ENCODE assay signal across 1 cellular context in the genomic region with DNA sequence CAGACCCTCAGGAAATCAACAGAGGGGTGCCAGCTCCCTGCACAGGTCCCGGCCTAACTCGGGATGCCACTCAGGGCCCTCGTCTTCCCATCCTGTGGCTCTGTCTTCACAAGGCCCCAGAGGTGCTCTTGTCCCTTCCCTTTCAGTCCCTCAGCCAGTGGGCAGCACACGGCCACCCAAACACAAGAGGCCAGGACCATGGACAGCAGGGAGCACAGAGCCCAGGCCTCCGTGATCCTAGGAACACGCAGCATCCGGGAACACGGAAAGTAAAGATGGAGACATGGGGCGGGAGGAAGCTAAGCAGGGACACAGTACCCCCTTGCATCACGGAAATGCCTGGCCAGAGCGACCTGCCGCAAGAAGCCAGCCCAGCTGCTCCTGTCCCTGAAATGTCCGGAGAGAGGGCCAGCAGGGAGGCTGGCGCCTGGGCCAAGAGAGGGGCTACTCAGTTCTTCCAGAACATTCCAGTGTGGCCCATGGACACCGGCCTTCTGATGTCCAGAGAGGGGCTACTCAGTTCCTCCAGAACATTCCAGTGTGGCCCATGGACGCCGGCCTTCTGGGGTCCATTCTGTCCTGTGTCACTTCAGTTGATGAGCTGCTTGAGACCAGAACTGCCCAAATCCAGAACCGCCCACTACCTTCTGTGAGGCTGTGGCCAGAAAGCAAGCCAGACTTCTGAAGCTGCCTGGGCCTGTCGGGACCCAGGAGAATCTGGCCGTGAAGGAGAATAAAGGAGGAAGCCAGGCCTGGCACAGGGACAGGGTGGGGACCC.
TF ChIP-seq lines count a peak whose summit lies in the region.

No MANE protein-coding gene starts in this region.

TF ChIP-seq in SK-N-SH treated with all-trans-retinoic acid at 6 μM for 48 hours, 23 proteins besides CTCF, POLR2A, EP300 and RAD21 (continued from another document):
- TF ChIP-seq, protein P1, sequence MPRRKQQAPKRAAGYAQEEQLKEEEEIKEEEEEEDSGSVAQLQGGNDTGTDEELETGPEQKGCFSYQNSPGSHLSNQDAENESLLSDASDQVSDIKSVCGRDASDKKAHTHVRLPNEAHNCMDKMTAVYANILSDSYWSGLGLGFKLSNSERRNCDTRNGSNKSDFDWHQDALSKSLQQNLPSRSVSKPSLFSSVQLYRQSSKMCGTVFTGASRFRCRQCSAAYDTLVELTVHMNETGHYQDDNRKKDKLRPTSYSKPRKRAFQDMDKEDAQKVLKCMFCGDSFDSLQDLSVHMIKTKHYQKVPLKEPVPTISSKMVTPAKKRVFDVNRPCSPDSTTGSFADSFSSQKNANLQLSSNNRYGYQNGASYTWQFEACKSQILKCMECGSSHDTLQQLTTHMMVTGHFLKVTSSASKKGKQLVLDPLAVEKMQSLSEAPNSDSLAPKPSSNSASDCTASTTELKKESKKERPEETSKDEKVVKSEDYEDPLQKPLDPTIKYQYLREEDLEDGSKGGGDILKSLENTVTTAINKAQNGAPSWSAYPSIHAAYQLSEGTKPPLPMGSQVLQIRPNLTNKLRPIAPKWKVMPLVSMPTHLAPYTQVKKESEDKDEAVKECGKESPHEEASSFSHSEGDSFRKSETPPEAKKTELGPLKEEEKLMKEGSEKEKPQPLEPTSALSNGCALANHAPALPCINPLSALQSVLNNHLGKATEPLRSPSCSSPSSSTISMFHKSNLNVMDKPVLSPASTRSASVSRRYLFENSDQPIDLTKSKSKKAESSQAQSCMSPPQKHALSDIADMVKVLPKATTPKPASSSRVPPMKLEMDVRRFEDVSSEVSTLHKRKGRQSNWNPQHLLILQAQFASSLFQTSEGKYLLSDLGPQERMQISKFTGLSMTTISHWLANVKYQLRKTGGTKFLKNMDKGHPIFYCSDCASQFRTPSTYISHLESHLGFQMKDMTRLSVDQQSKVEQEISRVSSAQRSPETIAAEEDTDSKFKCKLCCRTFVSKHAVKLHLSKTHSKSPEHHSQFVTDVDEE (CRISPR knock-in tag; IDR thresholded peaks at IDR 0.05) = no peak
- TF ChIP-seq, protein P2, sequence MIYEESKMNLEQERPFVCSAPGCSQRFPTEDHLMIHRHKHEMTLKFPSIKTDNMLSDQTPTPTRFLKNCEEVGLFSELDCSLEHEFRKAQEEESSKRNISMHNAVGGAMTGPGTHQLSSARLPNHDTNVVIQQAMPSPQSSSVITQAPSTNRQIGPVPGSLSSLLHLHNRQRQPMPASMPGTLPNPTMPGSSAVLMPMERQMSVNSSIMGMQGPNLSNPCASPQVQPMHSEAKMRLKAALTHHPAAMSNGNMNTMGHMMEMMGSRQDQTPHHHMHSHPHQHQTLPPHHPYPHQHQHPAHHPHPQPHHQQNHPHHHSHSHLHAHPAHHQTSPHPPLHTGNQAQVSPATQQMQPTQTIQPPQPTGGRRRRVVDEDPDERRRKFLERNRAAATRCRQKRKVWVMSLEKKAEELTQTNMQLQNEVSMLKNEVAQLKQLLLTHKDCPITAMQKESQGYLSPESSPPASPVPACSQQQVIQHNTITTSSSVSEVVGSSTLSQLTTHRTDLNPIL (CRISPR knock-in tag; IDR thresholded peaks at IDR 0.05; ENCODE audit: low read depth) = no peak
- TF ChIP-seq OSR1 (CRISPR knock-in tag; IDR thresholded peaks at IDR 0.05) = no peak
